ENCODE assay signal across 9 cellular contexts in the genomic region with DNA sequence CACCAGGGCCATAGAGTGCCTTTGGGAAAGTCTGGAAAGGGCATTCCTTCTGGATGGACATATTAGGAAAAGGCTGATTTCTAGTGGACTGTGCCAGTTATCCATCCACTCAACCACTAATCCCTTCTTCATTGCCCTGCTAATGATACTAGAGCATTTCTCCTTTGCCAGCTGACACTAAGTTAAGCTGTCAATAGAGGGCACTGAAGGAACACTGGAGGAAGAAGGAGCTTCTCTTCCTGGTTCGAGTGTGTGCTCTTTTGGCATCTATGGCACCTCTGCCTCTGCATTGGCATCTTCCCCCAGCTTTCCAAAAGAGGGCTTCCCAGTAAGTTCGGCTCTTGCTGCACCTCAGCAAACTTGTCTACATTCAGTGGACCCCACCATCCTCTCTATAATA.
A peak's percentile ranks its signal among the peaks of the same experiment; 100 is the strongest.
DNase-seq lines count a peak whose midpoint lies in the region; ATAC-seq, FAIRE-seq and TF ChIP-seq lines count a peak whose summit lies in the region.
"Had no signal": no experiment of that assay in that cellular context is flagged by ENCODE, and none has a peak within 500 bp of the region (broad histone marks: within the 10 kb centered on the region; RNA-seq: fewer than 3 reads in every experiment).

No MANE protein-coding gene starts in this region.

- H3K4me3 ChIP-seq in OCI-LY3 (ENCODE audit: low read length) = peak overlapping the region; percentile 34

- peak overlapping the region; percentile 98 for H2AFZ ChIP-seq in OCI-LY3 (ENCODE audit: low read depth, low read length)

- no peak overlapping the region for H3K9ac ChIP-seq in OCI-LY3 (ENCODE audit: low read length)

- H3K4me2 ChIP-seq in OCI-LY3 (ENCODE audit: low read length) = peak overlapping the region; percentile 51

- ATAC-seq in GM21360 (IDR thresholded peaks at IDR 0.05; ENCODE audit: unreplicated experiment) (peak; percentile 74), foreskin keratinocyte (peak; percentile 47), GM21526 (IDR thresholded peaks at IDR 0.05; ENCODE audit: low FRiP score, unreplicated experiment) (no peak)

- H3K27ac ChIP-seq in OCI-LY3 (ENCODE audit: low read length) (no peak overlapping the region), foreskin keratinocyte (no peak overlapping the region)

- no peak for FAIRE-seq in GM12891 (lab: Jason Lieb, UNC)

- H4K20me1 ChIP-seq in OCI-LY3 (ENCODE audit: insufficient read depth, low read length) = no peaks in the 10 kb centered on the region

- H3K79me2 ChIP-seq in OCI-LY3 (ENCODE audit: low read length) = no peaks in the 10 kb centered on the region

- H3K4me1 ChIP-seq in OCI-LY3 (ENCODE audit: low read length) (peaks cover 3% of the 10 kb centered on the region; the same call in 1 of the 2 replicates), foreskin keratinocyte (no peaks in the 10 kb centered on the region)

- TF ChIP-seq POLR2A in GM12891 (IDR thresholded peaks at IDR 0.05; ENCODE audit: low read depth, low read length) = no peak

- H3K36me3 ChIP-seq in OCI-LY3 (replicated peaks; ENCODE audit: low read depth, low read length) = no peaks in the 10 kb centered on the region

- H3K9me3 ChIP-seq in OCI-LY3 (ENCODE audit: insufficient read depth, low read length) = no peaks in the 10 kb centered on the region

- H3K27me3 ChIP-seq in OCI-LY3 (ENCODE audit: low read depth, low read length) (no peaks in the 10 kb centered on the region), foreskin keratinocyte (peaks cover 3% of the 10 kb centered on the region)

- peak; percentile 78 for TF ChIP-seq CTCF in OCI-LY3 (IDR thresholded peaks at IDR 0.05; ENCODE audit: low read depth, low read length)
- peak; percentile 56 for TF ChIP-seq CTCF in foreskin keratinocyte (conservative IDR thresholded peaks at IDR 0.05)

- DNase-seq in EL = peak; percentile 37
- DNase-seq in HT1080 (ENCODE audit: low read depth) = peak; percentile 39
- DNase-seq in foreskin keratinocyte = peak in 1 of 2 donors; percentile 25
- DNase-seq in GM12891 (ENCODE audit: insufficient read length, low spot score) = no peak
- DNase-seq in ureter (ENCODE audit: low spot score) = no peak
- DNase-seq: right cardiac atrium had no signal

TF ChIP-seq in GM12891, 5 proteins besides CTCF, POLR2A, EP300 and RAD21:
- TF ChIP-seq POLR2AphosphoS5 (IDR thresholded peaks at IDR 0.05; ENCODE audit: low read depth, low read length) (no peak), POU2F2 (IDR thresholded peaks at IDR 0.05; ENCODE audit: low read depth, low read length) (no peak), TAF1 (IDR thresholded peaks at IDR 0.05; ENCODE audit: low read depth, low read length) (no peak), PAX5 (IDR thresholded peaks at IDR 0.05; ENCODE audit: insufficient read depth, low read length, severe bottlenecking) (no peak), SPI1 (IDR thresholded peaks at IDR 0.05; ENCODE audit: low read depth, low read length) (no peak)

Comparison
In these comparisons a context has a peak if more than half of its experiments do, and no peak if none do; other contexts are left out.
1. DNase-seq: peak in EL (single experiment) and HT1080 (single experiment); none in GM12891 (single experiment) and ureter (single experiment).